In the genomic region with DNA sequence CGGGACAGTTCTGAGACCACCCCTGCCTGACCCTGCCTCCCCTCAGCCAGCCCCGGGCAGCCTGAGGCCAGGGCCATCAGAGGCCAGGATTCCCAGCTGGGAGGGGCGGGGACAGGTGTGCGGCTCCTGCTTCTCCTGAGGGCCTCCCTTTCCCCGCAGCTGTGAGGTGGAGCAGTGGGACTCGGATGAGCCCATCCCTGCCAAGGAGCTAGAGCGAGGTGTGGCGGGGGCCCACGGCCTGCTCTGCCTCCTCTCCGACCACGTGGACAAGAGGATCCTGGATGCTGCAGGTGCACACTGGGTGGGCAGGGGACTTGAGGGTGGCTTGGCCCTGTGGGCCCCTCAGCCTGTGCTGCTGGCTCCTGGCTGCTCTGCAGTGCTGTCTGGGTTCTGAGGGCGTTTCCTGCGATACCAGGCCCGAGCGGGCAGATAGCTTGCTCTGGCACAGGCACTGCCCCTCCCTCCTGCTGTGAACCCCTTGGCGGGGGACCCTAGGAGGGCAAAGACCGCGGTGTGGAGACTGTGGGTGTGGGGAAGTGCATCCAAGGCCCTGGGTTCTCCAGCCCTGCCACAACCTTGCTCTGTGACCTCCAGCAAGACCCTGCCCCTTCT, we compare ENCODE assay signal across 15 cellular contexts. TPM values are rescaled to one million over a fixed set of nuclear protein-coding genes. Genes with fewer than 3 reads are reported as not detected.
A peak's percentile ranks its signal among the peaks of the same experiment; 100 is the strongest.
DNase-seq lines count a peak whose midpoint lies in the region; ATAC-seq, FAIRE-seq and TF ChIP-seq lines count a peak whose summit lies in the region.
"Had no signal": no experiment of that assay in that cellular context is flagged by ENCODE, and none has a peak within 500 bp of the region (broad histone marks: within the 10 kb centered on the region; RNA-seq: fewer than 3 reads in every experiment).

No MANE protein-coding gene starts in this region.

- intact Hi-C loops in PC-3 (cut with micrococcal nuclease): no loop called here
- intact Hi-C loops in thyroid gland (cut with DNase I): loop anchor here (5.0 kb wide), 1 partner anchor 38 kb away; no protein-coding TSS in a partner anchor

- 31 to 68% (median 38%) methylated on average over 17 to 18 of the region's 18 CpGs for WGBS in small intestine, 3 donors
- 94% methylated on average over 15 of the region's 18 CpGs; no CpG with 5 or more reads in 1 of the 2 donors for WGBS in thyroid gland, 2 donors

- DNase-seq in H7 (peak; percentile 74), PC-3 (no peak), small intestine (peak; percentile 47), thyroid gland (no peak), NCI-H187 treated with DMSO at 0.1 percent for 48 hours (lab: John Stamatoyannopoulos, UW) (no peak)
- DNase-seq: activated CD8-positive, alpha-beta T cell treated with anti-CD3 and anti-CD28 coated beads, Interleukin-2, amount 10 ng/mL, durations not matched to agents 7 days and 5 days; activated effector memory CD4-positive, alpha-beta T cell treated with Interleukin-2 at 50 U/mL for 16 hours; CD4-positive, CD25-positive, alpha-beta regulatory T cell; immature natural killer cell; NCI-H1048; stimulated activated CD4-positive, alpha-beta T cell treated with anti-CD3 and anti-CD28 coated beads, Interleukin-12 subunit alpha, Interleukin-12 subunit beta, amount 100 ng/mL, for 4 hours had no signal

- H3K27ac ChIP-seq in PC-3 (ENCODE audit: low read length) (no peak overlapping the region), small intestine (ENCODE audit: low read depth in 1 of 2, low read length in 1 of 2) (no peak overlapping the region), thyroid gland (no peak overlapping the region)
- H3K27ac ChIP-seq: pancreas had no signal

- H4K20me1 ChIP-seq in PC-3 (ENCODE audit: low read length): no peaks in the 10 kb centered on the region

- H3K4me2 ChIP-seq in PC-3 (ENCODE audit: low read length): peak overlapping the region; percentile 88; the same call in 1 of the 2 replicates

- H3K27me3 ChIP-seq in H7 (ENCODE audit: control insufficient read depth, insufficient read depth, low read length) (no peaks in the 10 kb centered on the region), PC-3 (ENCODE audit: low read length) (no peaks in the 10 kb centered on the region), iPS-15b (ENCODE audit: control insufficient read depth, insufficient read depth, low read length) (no peaks in the 10 kb centered on the region), small intestine (ENCODE audit: control insufficient read depth in 2 of 2, insufficient read depth in 2 of 2, low read length in 2 of 2) (no peaks in the 10 kb centered on the region), thyroid gland (no peaks in the 10 kb centered on the region)
- H3K27me3 ChIP-seq: pancreas had no signal

- H3K9me3 ChIP-seq in PC-3 (ENCODE audit: low read length) (no peaks in the 10 kb centered on the region), iPS-15b (ENCODE audit: control insufficient read depth, insufficient read depth, low read length) (no peaks in the 10 kb centered on the region), small intestine (ENCODE audit: control insufficient read depth, low read depth) (no peaks in the 10 kb centered on the region), thyroid gland (no peaks in the 10 kb centered on the region)
- H3K9me3 ChIP-seq: pancreas had no signal

- no peak overlapping the region for H3K9ac ChIP-seq in PC-3 (ENCODE audit: low read length)
- no peak overlapping the region for H3K9ac ChIP-seq in iPS-15b (ENCODE audit: low read depth, low read length)

- no peak overlapping the region for H3K4me3 ChIP-seq in H7 (ENCODE audit: insufficient read depth, low read depth, low read length)
- H3K4me3 ChIP-seq in PC-3 (ENCODE audit: low read length): no peak overlapping the region
- H3K4me3 ChIP-seq in iPS-15b (ENCODE audit: low read depth, low read length): peak overlapping the region; percentile 13
- peak overlapping the region in 1 of 2 donors; percentile 18 for H3K4me3 ChIP-seq in small intestine (ENCODE audit: low read depth in 1 of 2, low read length in 2 of 2)
- H3K4me3 ChIP-seq in thyroid gland (replicated peaks in 1 of 3): no peak overlapping the region

- H2AFZ ChIP-seq in PC-3 (ENCODE audit: low read length): no peak overlapping the region

- TF ChIP-seq CTCF in PC-3 (conservative IDR thresholded peaks at IDR 0.05; ENCODE audit: low read depth, low read length) (no peak), thyroid gland (IDR thresholded peaks at IDR 0.05) (no peak)

- CTCF ChIA-PET in PC-3 (lab: Charles Lee): no interaction called here

- BruUV-seq in PC-3 (replicated peaks; lab: Mats Ljungman, UMichigan): no TSS peak

- H3K9me2 ChIP-seq in PC-3 (replicated peaks; ENCODE audit: low read length): no peaks in the 10 kb centered on the region

- FAIRE-seq in small intestine (lab: Jason Lieb, UNC): no peak
- FAIRE-seq: HTR-8/SVneo, pancreas had no signal

- H3K79me2 ChIP-seq in PC-3 (ENCODE audit: low read length): peaks cover 30% of the 10 kb centered on the region

- ATAC-seq in PC-3 (no peak), HG02973 (IDR thresholded peaks at IDR 0.05; ENCODE audit: unreplicated experiment) (no peak)
- ATAC-seq: activated CD8-positive, alpha-beta T cell treated with anti-CD3 and anti-CD28 coated beads, Interleukin-2, amount 10 ng/mL, durations not matched to agents 7 days and 5 days; pancreas had no signal

- peaks cover 26% of the 10 kb centered on the region for H3K36me3 ChIP-seq in H7 (replicated peaks; ENCODE audit: control insufficient read depth, insufficient read depth, low read length)
- H3K36me3 ChIP-seq in PC-3 (ENCODE audit: low read depth, low read length): no peaks in the 10 kb centered on the region; the same call in 1 of the 2 replicates
- H3K36me3 ChIP-seq in iPS-15b (ENCODE audit: control insufficient read depth, insufficient read depth, low read length): peaks cover 36% of the 10 kb centered on the region
- H3K36me3 ChIP-seq in small intestine (ENCODE audit: control insufficient read depth in 2 of 2, insufficient read depth in 2 of 2, low read length in 2 of 2): peaks cover 4 to 12% of the 10 kb centered on the region in 2 donors
- H3K36me3 ChIP-seq in thyroid gland: peaks cover 4 to 25% of the 10 kb centered on the region in 2 donors

- no peaks in the 10 kb centered on the region for H3F3A ChIP-seq in PC-3 (ENCODE audit: low read length, unreplicated experiment)

- TF ChIP-seq POLR2A in thyroid gland (IDR thresholded peaks at IDR 0.05): no peak

- H3K4me1 ChIP-seq in PC-3 (ENCODE audit: insufficient read depth, low read length) (peaks cover 16% of the 10 kb centered on the region), iPS-15b (ENCODE audit: control insufficient read depth, insufficient read depth, low read length) (peaks cover 8% of the 10 kb centered on the region), small intestine (ENCODE audit: control insufficient read depth in 2 of 2, insufficient read depth in 1 of 2, low read depth in 1 of 2, low read length in 1 of 2) (peaks cover 3 to 13% of the 10 kb centered on the region in 2 donors), thyroid gland (peaks cover 16 to 27% of the 10 kb centered on the region in 2 donors)

- POLR2A ChIA-PET in PC-3 (lab: Charles Lee; ENCODE audit: unreplicated experiment): no interaction called here

RNA-seq across cellular contexts. Expression of a gene that starts 2.3 kb away (rescaled TPM):
- 151 and 170 TPM in 2 replicates for total RNA-seq in H7 (2014; rRNA removed; shearing (Covaris generic))
- total RNA-seq in PC-3 (2014; rRNA removed) (75.3 and 84.1 TPM in 2 replicates), thyroid gland (100 to 1,000 TPM in 2 of 4 donors, 10 to 100 TPM in 2; 79.5 to 157 (median 126) TPM)
- polyA plus RNA-seq in small intestine: 100 to 1,000 TPM; 103 to 134 (median 132) TPM

RNA-seq across cellular contexts. Expression of a gene that starts 40.5 kb away (rescaled TPM):
- total RNA-seq in H7 (2014; rRNA removed; shearing (Covaris generic)): 15.6 and 18.3 TPM in 2 replicates
- total RNA-seq in PC-3 (2014; rRNA removed) (5.8 and 6.4 TPM in 2 replicates), thyroid gland (10 to 100 TPM; 19.2 to 26.8 (median 22.3) TPM)
- 1 to 10 TPM; 5.8 to 7.6 (median 6.2) TPM for polyA plus RNA-seq in small intestine

Comparison
In these comparisons a context has a peak if more than half of its experiments do, and no peak if none do; other contexts are left out.
1. DNase-seq: peak in H7 (single experiment) and small intestine (single experiment); none in PC-3 (single experiment), thyroid gland (0 of 2) and NCI-H187 treated with DMSO at 0.1 percent for 48 hours (single experiment).